Comparison of ENCODE assay signal across 13 cellular contexts in genomic region chr2:66698879-66699278, GRCh38.
DNase-seq lines count a peak whose midpoint lies in the region; ATAC-seq and TF ChIP-seq lines count a peak whose summit lies in the region.
"Had no signal": no experiment of that assay in that cellular context is flagged by ENCODE, and none has a peak within 500 bp of the region (broad histone marks: within the 10 kb centered on the region; RNA-seq: fewer than 3 reads in every experiment).

No MANE protein-coding gene starts in this region.

- H3K4me3 Mint-ChIP-seq in mesothelial cell of epicardium: peak overlapping the region; percentile 28
- H3K4me3 Mint-ChIP-seq: CD8-positive, alpha-beta T cell had no signal

- H3K27ac Mint-ChIP-seq in mesothelial cell of epicardium: peak overlapping the region; percentile 88
- H3K27ac Mint-ChIP-seq: CD8-positive, alpha-beta T cell had no signal

- no peaks in the 10 kb centered on the region for H4K20me1 ChIP-seq in SK-N-SH (ENCODE audit: insufficient read depth)
- H4K20me1 ChIP-seq: BLaER1 had no signal

- 71% methylated on average over 2 of the region's 2 CpGs for WGBS in SK-N-SH (ENCODE audit: low lambda C conversion rate)
- WGBS in prostate gland: 59% methylated on average over 2 of the region's 2 CpGs

- H3K9me3 Mint-ChIP-seq in mesothelial cell of epicardium: no peaks in the 10 kb centered on the region
- H3K9me3 Mint-ChIP-seq: CD8-positive, alpha-beta T cell had no signal

- H3K4me2 ChIP-seq in SK-N-SH: no peak overlapping the region
- H3K4me2 ChIP-seq: BLaER1 had no signal

- intact Hi-C loops in prostate gland (cut with DNase I): loop anchor here (5.0 to 10.0 kb wide), 3 partner anchors 188 to 1146 kb away; no protein-coding TSS in a partner anchor
- intact Hi-C loops in vagina (cut with DNase I): loop anchor here (10.0 kb wide), 1 partner anchor 156 kb away; no protein-coding TSS in a partner anchor

- POLR2A ChIA-PET in SK-N-SH (lab: Yijun Ruan, JAX): interaction anchor here (1.8 kb wide), 1 partner anchor 266 kb away, joined by 4 read pairs; no protein-coding TSS in a partner anchor

- no peak overlapping the region for H2AFZ ChIP-seq in SK-N-SH (ENCODE audit: low read depth)

- H3K4me3 ChIP-seq in SK-N-SH (ENCODE audit: low read depth in 2 of 2, low read length in 1 of 2) (no peak overlapping the region), prostate gland (no peak overlapping the region), vagina (no peak overlapping the region)
- H3K4me3 ChIP-seq: BLaER1 had no signal

- no peak for TF ChIP-seq RAD21 in SK-N-SH (IDR thresholded peaks at IDR 0.05; ENCODE audit: low read length)

- peaks cover 91% of the 10 kb centered on the region for H3K4me1 Mint-ChIP-seq in mesothelial cell of epicardium

- H3K36me3 ChIP-seq in SK-N-SH (replicated peaks in 1 of 2; ENCODE audit: control insufficient read depth in 1 of 2, insufficient read depth in 2 of 2, low read length in 1 of 2) (no peaks in the 10 kb centered on the region), prostate gland (no peaks in the 10 kb centered on the region), vagina (no peaks in the 10 kb centered on the region)
- H3K36me3 ChIP-seq: BLaER1 had no signal

- DNase-seq in SK-N-SH (no peak), mesothelial cell of epicardium (ENCODE audit: low spot score in 2 of 2, unreplicated experiment in 2 of 2) (no peak), prostate gland (ENCODE audit: low spot score) (no peak), vagina (ENCODE audit: extremely low spot score in 2 of 2) (no peak), retina (no peak), HCEC 1CT (no peak)
- DNase-seq in activated T-cell treated with anti-CD3 and anti-CD28 coated beads, Interleukin-2, amount 50 U/mL, for 48 hours: no peak
- DNase-seq: CD8-positive, alpha-beta T cell; DMS79 treated with DMSO at 0.1 percent for 48 hours; NCI-H1105 treated with DMSO at 0.1 percent for 48 hours; NCI-H187 had no signal

- no peaks in the 10 kb centered on the region for H3K9me2 ChIP-seq in SK-N-SH

- no peak for TF ChIP-seq EP300 in SK-N-SH (IDR thresholded peaks at IDR 0.05; ENCODE audit: borderline replicate concordance in 1 of 2, low read depth in 1 of 2, low read length in 1 of 2)

- no peaks in the 10 kb centered on the region for H3K9me3 ChIP-seq in SK-N-SH
- no peaks in the 10 kb centered on the region for H3K9me3 ChIP-seq in prostate gland
- no peaks in the 10 kb centered on the region for H3K9me3 ChIP-seq in vagina
- H3K9me3 ChIP-seq: BLaER1 had no signal

- no peak for ATAC-seq in SK-N-SH treated with all-trans-retinoic acid at 6 μM for 48 hours
- ATAC-seq: CD8-positive, alpha-beta T cell had no signal

- peak overlapping the region in 1 of 2 experiments; percentile 79; a peak in 2 of 4 replicates for H3K27ac ChIP-seq in SK-N-SH (ENCODE audit: low read depth in 2 of 2, low read length in 1 of 2)
- H3K27ac ChIP-seq in prostate gland: peak overlapping the region; percentile 52 to 59
- peak overlapping the region; percentile 58 for H3K27ac ChIP-seq in vagina
- H3K27ac ChIP-seq: BLaER1 had no signal

- no peak for TF ChIP-seq CTCF in SK-N-SH (IDR thresholded peaks at IDR 0.05)
- no peak for TF ChIP-seq CTCF in mesothelial cell of epicardium (IDR thresholded peaks at IDR 0.05; ENCODE audit: unreplicated experiment)
- no peak for TF ChIP-seq CTCF in prostate gland (IDR thresholded peaks at IDR 0.05)
- no peak for TF ChIP-seq CTCF in vagina (IDR thresholded peaks at IDR 0.05)

- TF ChIP-seq POLR2A in prostate gland (IDR thresholded peaks at IDR 0.05) (no peak), vagina (IDR thresholded peaks at IDR 0.05) (no peak)

- H3F3A ChIP-seq in SK-N-SH (replicated peaks; ENCODE audit: insufficient read depth): no peaks in the 10 kb centered on the region

- CTCF ChIA-PET in SK-N-SH (lab: Yijun Ruan, JAX): interaction anchor here (0.8 to 1.6 kb wide), 3 partner anchors 19 to 624 kb away, joined by 3 read pairs; no protein-coding TSS in a partner anchor

- H3K9ac ChIP-seq in SK-N-SH: no peak overlapping the region
- H3K9ac ChIP-seq: BLaER1 had no signal

- H3K79me2 ChIP-seq in SK-N-SH (ENCODE audit: insufficient read depth): no peaks in the 10 kb centered on the region

- H3K27me3 ChIP-seq in SK-N-SH (ENCODE audit: insufficient read depth): no peaks in the 10 kb centered on the region
- H3K27me3 ChIP-seq in prostate gland (replicated peaks; ENCODE audit: insufficient read depth): no peaks in the 10 kb centered on the region
- H3K27me3 ChIP-seq in vagina: no peaks in the 10 kb centered on the region
- H3K27me3 ChIP-seq: BLaER1 had no signal

- no peaks in the 10 kb centered on the region for H3K27me3 Mint-ChIP-seq in mesothelial cell of epicardium (ENCODE audit: low read depth)

- H3K4me1 ChIP-seq in SK-N-SH (ENCODE audit: control insufficient read depth in 1 of 2, insufficient read depth in 2 of 2, low read depth in 1 of 2, low read length in 1 of 2): peaks cover 0 to 20% of the 10 kb centered on the region in 2 experiments; a peak in 3 of 4 replicates
- H3K4me1 ChIP-seq in prostate gland (replicated peaks): peaks cover 9% of the 10 kb centered on the region
- peaks cover 12% of the 10 kb centered on the region for H3K4me1 ChIP-seq in vagina
- H3K4me1 ChIP-seq: BLaER1 had no signal

- H3K36me3 Mint-ChIP-seq in mesothelial cell of epicardium: no peaks in the 10 kb centered on the region
- H3K36me3 Mint-ChIP-seq: CD8-positive, alpha-beta T cell had no signal

TF ChIP-seq in SK-N-SH, 30 proteins besides CTCF, POLR2A, EP300 and RAD21:
- TF ChIP-seq CHD2 (IDR thresholded peaks at IDR 0.05; ENCODE audit: low read length, partially characterized antibody): peak; percentile 19
- no peak for TF ChIP-seq SIN3A (IDR thresholded peaks at IDR 0.05; ENCODE audit: borderline replicate concordance, low read depth, low read length)
TF ChIP-seq in SK-N-SH: peak in this region for 1.

TF ChIP-seq in SK-N-SH treated with all-trans-retinoic acid at 6 μM for 48 hours, 23 proteins besides CTCF, POLR2A, EP300 and RAD21 (continues in another document):
- TF ChIP-seq RARB (CRISPR knock-in tag; IDR thresholded peaks at IDR 0.05) (no peak), OSR1 (CRISPR knock-in tag; IDR thresholded peaks at IDR 0.05) (no peak), PATZ1 (CRISPR knock-in tag; IDR thresholded peaks at IDR 0.05; ENCODE audit: borderline replicate concordance) (no peak), TSHZ2 (CRISPR knock-in tag; IDR thresholded peaks at IDR 0.05) (no peak), GLIS3 (CRISPR knock-in tag; IDR thresholded peaks at IDR 0.05) (no peak), ZC3H10 (CRISPR knock-in tag; IDR thresholded peaks at IDR 0.05) (no peak), PPARA (CRISPR knock-in tag; IDR thresholded peaks at IDR 0.05; ENCODE audit: borderline replicate concordance) (no peak), ESRRG (CRISPR knock-in tag; IDR thresholded peaks at IDR 0.05) (no peak), BACH2 (CRISPR knock-in tag; IDR thresholded peaks at IDR 0.05; ENCODE audit: borderline replicate concordance) (no peak), TOX (CRISPR knock-in tag; IDR thresholded peaks at IDR 0.05; ENCODE audit: borderline replicate concordance) (no peak), ZFP30 (CRISPR knock-in tag; IDR thresholded peaks at IDR 0.05) (no peak)
